In the genomic region with DNA sequence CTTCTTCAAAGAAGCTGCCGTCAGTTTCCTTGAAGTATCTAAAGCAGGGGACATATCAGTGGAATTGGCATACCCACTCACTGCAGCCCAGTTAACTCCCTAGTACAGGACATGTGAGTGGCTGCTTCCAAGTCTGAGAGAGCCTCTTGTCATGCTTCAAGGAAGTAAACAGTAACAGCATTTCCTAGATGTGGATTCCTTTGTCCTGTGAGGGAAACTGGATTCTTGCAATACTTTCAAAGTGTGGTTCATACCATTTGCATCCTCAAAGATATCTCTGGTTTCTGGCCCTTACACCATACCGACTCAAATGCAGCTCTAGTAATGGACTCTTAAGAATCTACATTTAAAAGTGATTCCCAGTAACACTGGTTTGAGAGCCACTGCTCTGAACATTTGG, we compare ENCODE assay signal across 15 cellular contexts.
"Had no signal": no experiment of that assay in that cellular context is flagged by ENCODE, and none has a peak within 500 bp of the region (broad histone marks: within the 10 kb centered on the region; RNA-seq: fewer than 3 reads in every experiment).

No MANE protein-coding gene starts in this region.

- H3K4me1 ChIP-seq: gastroesophageal sphincter, thyroid gland had no signal

- H3K4me3 Mint-ChIP-seq: activated CD4-positive, alpha-beta memory T cell treated with anti-CD3 and anti-CD28 coated beads, Interleukin-2, amount 10 ng/mL, durations not matched to agents 7 days and 5 days; activated naive CD8-positive, alpha-beta T cell treated with anti-CD3 and anti-CD28 coated beads, Interleukin-2, amount 10 ng/mL, durations not matched to agents 7 days and 5 days; central memory CD8-positive, alpha-beta T cell; naive thymus-derived CD4-positive, alpha-beta T cell; stimulated activated effector memory CD8-positive, alpha-beta T cell treated with anti-CD3 and anti-CD28 coated beads, Interleukin-12 subunit alpha, Interleukin-12 subunit beta, amount 100 ng/mL, for 72 hours had no signal

- H3K27me3 ChIP-seq: gastroesophageal sphincter, neutrophil, thyroid gland had no signal

- H3K27ac ChIP-seq: gastroesophageal sphincter, neutrophil, thyroid gland, VCaP had no signal

- DNase-seq: activated CD4-positive, alpha-beta memory T cell treated with anti-CD3 and anti-CD28 coated beads, Interleukin-2, amount 10 ng/mL, durations not matched to agents 7 days and 5 days; activated gamma-delta T cell treated with Interleukin-2 at 50 U/mL for 16 hours; activated naive CD8-positive, alpha-beta T cell treated with anti-CD3 and anti-CD28 coated beads, Interleukin-2, amount 10 ng/mL, durations not matched to agents 7 days and 5 days; activated T-cell treated with anti-CD3 and anti-CD28 coated beads, Interleukin-2, amount 50 U/mL, for 48 hours; kidney; naive thymus-derived CD4-positive, alpha-beta T cell; right cardiac atrium; T1000; thyroid gland had no signal

- H3K27me3 Mint-ChIP-seq: activated CD4-positive, alpha-beta memory T cell treated with anti-CD3 and anti-CD28 coated beads, Interleukin-2, amount 10 ng/mL, durations not matched to agents 7 days and 5 days; activated naive CD8-positive, alpha-beta T cell treated with anti-CD3 and anti-CD28 coated beads, Interleukin-2, amount 10 ng/mL, durations not matched to agents 7 days and 5 days; central memory CD8-positive, alpha-beta T cell; naive thymus-derived CD4-positive, alpha-beta T cell had no signal

- H3K4me1 Mint-ChIP-seq: activated CD4-positive, alpha-beta memory T cell treated with anti-CD3 and anti-CD28 coated beads, Interleukin-2, amount 10 ng/mL, durations not matched to agents 7 days and 5 days; activated naive CD8-positive, alpha-beta T cell treated with anti-CD3 and anti-CD28 coated beads, Interleukin-2, amount 10 ng/mL, durations not matched to agents 7 days and 5 days; central memory CD8-positive, alpha-beta T cell; naive thymus-derived CD4-positive, alpha-beta T cell; stimulated activated effector memory CD8-positive, alpha-beta T cell treated with anti-CD3 and anti-CD28 coated beads, Interleukin-12 subunit alpha, Interleukin-12 subunit beta, amount 100 ng/mL, for 72 hours had no signal

- FAIRE-seq: kidney had no signal

- H3K36me3 Mint-ChIP-seq: stimulated activated effector memory CD8-positive, alpha-beta T cell treated with anti-CD3 and anti-CD28 coated beads, Interleukin-12 subunit alpha, Interleukin-12 subunit beta, amount 100 ng/mL, for 72 hours had no signal

- H3K4me3 ChIP-seq: gastroesophageal sphincter, thyroid gland had no signal

- H3K9me3 ChIP-seq: gastroesophageal sphincter, neutrophil, thyroid gland had no signal

- H3K27ac Mint-ChIP-seq: activated CD4-positive, alpha-beta memory T cell treated with anti-CD3 and anti-CD28 coated beads, Interleukin-2, amount 10 ng/mL, durations not matched to agents 7 days and 5 days; activated naive CD8-positive, alpha-beta T cell treated with anti-CD3 and anti-CD28 coated beads, Interleukin-2, amount 10 ng/mL, durations not matched to agents 7 days and 5 days; stimulated activated effector memory CD8-positive, alpha-beta T cell treated with anti-CD3 and anti-CD28 coated beads, Interleukin-12 subunit alpha, Interleukin-12 subunit beta, amount 100 ng/mL, for 72 hours had no signal

- H3K9me3 Mint-ChIP-seq: activated CD4-positive, alpha-beta memory T cell treated with anti-CD3 and anti-CD28 coated beads, Interleukin-2, amount 10 ng/mL, durations not matched to agents 7 days and 5 days; central memory CD8-positive, alpha-beta T cell; stimulated activated effector memory CD8-positive, alpha-beta T cell treated with anti-CD3 and anti-CD28 coated beads, Interleukin-12 subunit alpha, Interleukin-12 subunit beta, amount 100 ng/mL, for 72 hours had no signal

- ATAC-seq: esophagus mucosa; gastroesophageal sphincter; naive thymus-derived CD4-positive, alpha-beta T cell; right cardiac atrium; stimulated activated effector memory CD8-positive, alpha-beta T cell treated with anti-CD3 and anti-CD28 coated beads, Interleukin-12 subunit alpha, Interleukin-12 subunit beta, amount 100 ng/mL, for 72 hours had no signal
